Comparison of ENCODE assay signal across 1 cellular context in the genomic region with DNA sequence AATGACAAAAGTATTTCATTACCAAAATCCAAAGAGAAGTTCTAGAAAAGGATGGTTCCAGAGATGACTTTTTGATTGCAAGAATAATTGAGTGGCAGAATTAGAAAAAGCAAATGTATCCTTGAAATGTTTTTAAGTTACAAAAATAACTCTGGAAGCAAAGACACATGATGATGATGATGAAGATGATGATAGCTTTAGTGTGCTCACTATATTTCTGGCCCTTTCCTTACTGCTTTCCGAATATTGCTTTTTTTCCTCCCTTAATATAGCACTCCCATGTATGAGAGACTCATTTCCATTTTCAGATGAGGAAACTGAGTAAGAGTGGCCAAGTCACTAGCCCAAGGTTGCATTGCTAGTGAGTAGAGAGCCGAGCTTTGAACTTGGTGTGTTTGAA.
TF ChIP-seq lines count a peak whose summit lies in the region.

No MANE protein-coding gene starts in this region.

TF ChIP-seq in GM23338, 12 proteins besides CTCF, POLR2A, EP300 and RAD21 (continued from another document):
- TF ChIP-seq, protein P1, sequence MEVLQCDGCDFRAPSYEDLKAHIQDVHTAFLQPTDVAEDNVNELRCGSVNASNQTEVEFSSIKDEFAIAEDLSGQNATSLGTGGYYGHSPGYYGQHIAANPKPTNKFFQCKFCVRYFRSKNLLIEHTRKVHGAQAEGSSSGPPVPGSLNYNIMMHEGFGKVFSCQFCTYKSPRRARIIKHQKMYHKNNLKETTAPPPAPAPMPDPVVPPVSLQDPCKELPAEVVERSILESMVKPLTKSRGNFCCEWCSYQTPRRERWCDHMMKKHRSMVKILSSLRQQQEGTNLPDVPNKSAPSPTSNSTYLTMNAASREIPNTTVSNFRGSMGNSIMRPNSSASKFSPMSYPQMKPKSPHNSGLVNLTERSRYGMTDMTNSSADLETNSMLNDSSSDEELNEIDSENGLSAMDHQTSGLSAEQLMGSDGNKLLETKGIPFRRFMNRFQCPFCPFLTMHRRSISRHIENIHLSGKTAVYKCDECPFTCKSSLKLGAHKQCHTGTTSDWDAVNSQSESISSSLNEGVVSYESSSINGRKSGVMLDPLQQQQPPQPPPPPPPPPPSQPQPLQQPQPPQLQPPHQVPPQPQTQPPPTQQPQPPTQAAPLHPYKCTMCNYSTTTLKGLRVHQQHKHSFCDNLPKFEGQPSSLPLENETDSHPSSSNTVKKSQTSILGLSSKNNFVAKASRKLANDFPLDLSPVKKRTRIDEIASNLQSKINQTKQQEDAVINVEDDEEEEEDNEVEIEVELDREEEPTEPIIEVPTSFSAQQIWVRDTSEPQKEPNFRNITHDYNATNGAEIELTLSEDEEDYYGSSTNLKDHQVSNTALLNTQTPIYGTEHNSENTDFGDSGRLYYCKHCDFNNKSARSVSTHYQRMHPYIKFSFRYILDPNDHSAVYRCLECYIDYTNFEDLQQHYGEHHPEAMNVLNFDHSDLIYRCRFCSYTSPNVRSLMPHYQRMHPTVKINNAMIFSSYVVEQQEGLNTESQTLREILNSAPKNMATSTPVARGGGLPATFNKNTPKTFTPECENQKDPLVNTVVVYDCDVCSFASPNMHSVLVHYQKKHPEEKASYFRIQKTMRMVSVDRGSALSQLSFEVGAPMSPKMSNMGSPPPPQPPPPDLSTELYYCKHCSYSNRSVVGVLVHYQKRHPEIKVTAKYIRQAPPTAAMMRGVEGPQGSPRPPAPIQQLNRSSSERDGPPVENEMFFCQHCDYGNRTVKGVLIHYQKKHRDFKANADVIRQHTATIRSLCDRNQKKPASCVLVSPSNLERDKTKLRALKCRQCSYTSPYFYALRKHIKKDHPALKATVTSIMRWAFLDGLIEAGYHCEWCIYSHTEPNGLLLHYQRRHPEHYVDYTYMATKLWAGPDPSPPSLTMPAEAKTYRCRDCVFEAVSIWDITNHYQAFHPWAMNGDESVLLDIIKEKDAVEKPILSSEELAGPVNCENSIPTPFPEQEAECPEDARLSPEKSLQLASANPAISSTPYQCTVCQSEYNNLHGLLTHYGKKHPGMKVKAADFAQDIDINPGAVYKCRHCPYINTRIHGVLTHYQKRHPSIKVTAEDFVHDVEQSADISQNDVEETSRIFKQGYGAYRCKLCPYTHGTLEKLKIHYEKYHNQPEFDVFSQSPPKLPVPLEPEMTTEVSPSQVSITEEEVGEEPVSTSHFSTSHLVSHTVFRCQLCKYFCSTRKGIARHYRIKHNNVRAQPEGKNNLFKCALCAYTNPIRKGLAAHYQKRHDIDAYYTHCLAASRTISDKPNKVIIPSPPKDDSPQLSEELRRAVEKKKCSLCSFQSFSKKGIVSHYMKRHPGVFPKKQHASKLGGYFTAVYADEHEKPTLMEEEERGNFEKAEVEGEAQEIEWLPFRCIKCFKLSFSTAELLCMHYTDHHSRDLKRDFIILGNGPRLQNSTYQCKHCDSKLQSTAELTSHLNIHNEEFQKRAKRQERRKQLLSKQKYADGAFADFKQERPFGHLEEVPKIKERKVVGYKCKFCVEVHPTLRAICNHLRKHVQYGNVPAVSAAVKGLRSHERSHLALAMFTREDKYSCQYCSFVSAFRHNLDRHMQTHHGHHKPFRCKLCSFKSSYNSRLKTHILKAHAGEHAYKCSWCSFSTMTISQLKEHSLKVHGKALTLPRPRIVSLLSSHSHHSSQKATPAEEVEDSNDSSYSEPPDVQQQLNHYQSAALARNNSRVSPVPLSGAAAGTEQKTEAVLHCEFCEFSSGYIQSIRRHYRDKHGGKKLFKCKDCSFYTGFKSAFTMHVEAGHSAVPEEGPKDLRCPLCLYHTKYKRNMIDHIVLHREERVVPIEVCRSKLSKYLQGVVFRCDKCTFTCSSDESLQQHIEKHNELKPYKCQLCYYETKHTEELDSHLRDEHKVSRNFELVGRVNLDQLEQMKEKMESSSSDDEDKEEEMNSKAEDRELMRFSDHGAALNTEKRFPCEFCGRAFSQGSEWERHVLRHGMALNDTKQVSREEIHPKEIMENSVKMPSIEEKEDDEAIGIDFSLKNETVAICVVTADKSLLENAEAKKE (CRISPR knock-in tag; IDR thresholded peaks at IDR 0.05): no peak
- TF ChIP-seq STAT1 (IDR thresholded peaks at IDR 0.05; ENCODE audit: unreplicated experiment): no peak
- no peak for TF ChIP-seq CREB1 (CRISPR knock-in tag; IDR thresholded peaks at IDR 0.05; ENCODE audit: low read depth)
- no peak for TF ChIP-seq ZNF331 (CRISPR knock-in tag; IDR thresholded peaks at IDR 0.05; ENCODE audit: low read depth)
- no peak for TF ChIP-seq POLR2AphosphoS5 (IDR thresholded peaks at IDR 0.05; ENCODE audit: low read depth)
- no peak for TF ChIP-seq ZNF114 (CRISPR knock-in tag; IDR thresholded peaks at IDR 0.05)
- TF ChIP-seq EZH2phosphoT487 (IDR thresholded peaks at IDR 0.05; ENCODE audit: unreplicated experiment): no peak
